16 cellular contexts compared by ENCODE assay signal in genomic region chr3:14477311-14477935, GRCh38.
DNase-seq lines count a peak whose midpoint lies in the region; ATAC-seq, FAIRE-seq and TF ChIP-seq lines count a peak whose summit lies in the region.
"Had no signal": no experiment of that assay in that cellular context is flagged by ENCODE, and none has a peak within 500 bp of the region (broad histone marks: within the 10 kb centered on the region; RNA-seq: fewer than 3 reads in every experiment).

No MANE protein-coding gene starts in this region.

- no peak overlapping the region for H2BK120ac ChIP-seq in mesenchymal stem cell (ENCODE audit: low read depth, low read length)

- H3K23ac ChIP-seq in mesenchymal stem cell (ENCODE audit: low read length in 2 of 2) = no peak overlapping the region

- no peaks in the 10 kb centered on the region; a peak in 1 of 5 replicates for H3K27me3 ChIP-seq in K562 (ENCODE audit: control insufficient read depth in 2 of 2, insufficient read depth in 2 of 2, low read length in 2 of 2)
- H3K27me3 ChIP-seq in mesenchymal stem cell (ENCODE audit: control insufficient read depth in 1 of 2, insufficient read depth in 1 of 2, low read length in 2 of 2) = no peaks in the 10 kb centered on the region
- H3K27me3 ChIP-seq in aorta (ENCODE audit: control insufficient read depth in 1 of 2, insufficient read depth in 2 of 2, low read length in 1 of 2) = no peaks in the 10 kb centered on the region

- H3K4me3 ChIP-seq in K562 (no peak overlapping the region), mesenchymal stem cell (ENCODE audit: insufficient read depth in 1 of 2, low read depth in 1 of 2, low read length in 2 of 2) (no peak overlapping the region), aorta (ENCODE audit: low read length in 2 of 2) (no peak overlapping the region)
- H3K4me3 ChIP-seq: BLaER1 treated with 17β-estradiol and CSF1 and Interleukin-3, amounts not matched to agents 10 nM and 100 nM; GM23338 had no signal

- TF ChIP-seq EP300 in K562 (IDR thresholded peaks at IDR 0.05; ENCODE audit: low read length) = no peak

- 76% methylated on average over 9 of the region's 11 CpGs for WGBS in K562 (ENCODE audit: insufficient coverage, low coverage, missing lambda C conversion rate)
- 95% methylated on average over 10 of the region's 11 CpGs for WGBS in mesenchymal stem cell
- 93% methylated on average over 11 of the region's 11 CpGs for WGBS in aorta, 2 donors

- H3K79me1 ChIP-seq in mesenchymal stem cell (replicated peaks; ENCODE audit: low read length, poor library complexity, severe bottlenecking) = peaks cover 32% of the 10 kb centered on the region

- CTCF ChIA-PET in K562 (lab: Yijun Ruan, JAX; ENCODE audit: low intra/inter-chr PET ratio) = no interaction called here

- TF ChIP-seq CTCF in K562 (IDR thresholded peaks at IDR 0.05 in 2 of 3, conservative IDR thresholded peaks at IDR 0.05 in 1 of 3; ENCODE audit: insufficient read depth in 2 of 3, low read depth in 1 of 3, low read length in 3 of 3) = no peak

- no peak for TF ChIP-seq RAD21 in K562 (CRISPR knock-in tag; conservative IDR thresholded peaks at IDR 0.05 in 1 of 2, IDR thresholded peaks at IDR 0.05 in 1 of 2)

- H3K14ac ChIP-seq in mesenchymal stem cell (ENCODE audit: low read length in 2 of 2) = no peak overlapping the region

- no peaks in the 10 kb centered on the region for H3K9me1 ChIP-seq in K562 (ENCODE audit: control insufficient read depth, insufficient read depth, low read length)

- H2BK12ac ChIP-seq in mesenchymal stem cell (ENCODE audit: low read length in 2 of 2) = no peak overlapping the region

- H3K4me1 ChIP-seq in K562 (replicated peaks in 1 of 2; ENCODE audit: control insufficient read depth in 2 of 2, insufficient read depth in 2 of 2, low read length in 2 of 2) = peaks cover 0 to 8% of the 10 kb centered on the region in 2 experiments; a peak in 2 of 5 replicates
- H3K4me1 ChIP-seq in mesenchymal stem cell (ENCODE audit: control insufficient read depth, insufficient read depth, low read depth, low read length) = peaks cover 38% of the 10 kb centered on the region
- no peaks in the 10 kb centered on the region for H3K4me1 ChIP-seq in aorta (ENCODE audit: control insufficient read depth in 1 of 2, insufficient read depth in 2 of 2, low read length in 2 of 2)

- H2BK5ac ChIP-seq in mesenchymal stem cell (ENCODE audit: low read depth, low read length, poor library complexity, severe bottlenecking) = no peak overlapping the region

- 0 out of 2 replicates have a peak, but pooled peaks have one; percentile 28 for TF ChIP-seq POLR2A in K562 (conservative IDR thresholded peaks at IDR 0.05)

- BruUV-seq in K562 (replicated peaks; lab: Mats Ljungman, UMichigan) = no TSS peak

- no peaks in the 10 kb centered on the region for H3K79me2 ChIP-seq in K562 (ENCODE audit: control insufficient read depth, insufficient read depth, low read length)

- no peak for ATAC-seq in Right ventricle myocardium superior (ENCODE audit: poor library complexity)
- ATAC-seq in K562 = no peak
- no peak for ATAC-seq in aorta (ENCODE audit: low FRiP score)
- ATAC-seq in HG03457 (IDR thresholded peaks at IDR 0.05; ENCODE audit: unreplicated experiment) = no peak
- no peak for ATAC-seq in HG03565 (IDR thresholded peaks at IDR 0.05; ENCODE audit: unreplicated experiment)
- ATAC-seq: GM23338 had no signal

- H4K8ac ChIP-seq in mesenchymal stem cell (ENCODE audit: low read length) = no peak overlapping the region

- H2AFZ ChIP-seq in K562 (ENCODE audit: low read depth, low read length) (no peak overlapping the region), mesenchymal stem cell (ENCODE audit: low read depth, low read length) (no peak overlapping the region)
- H2AFZ ChIP-seq: GM23338 had no signal

- H3K9ac ChIP-seq in K562 (ENCODE audit: insufficient read depth in 1 of 2, low read depth in 2 of 2, low read length in 2 of 2) = no peak overlapping the region
- H3K9ac ChIP-seq in mesenchymal stem cell (ENCODE audit: low read length) = no peak overlapping the region
- H3K9ac ChIP-seq: BLaER1 treated with 17β-estradiol and CSF1 and Interleukin-3, amounts not matched to agents 10 nM and 100 nM had no signal

- H3K36me3 ChIP-seq in K562 (ENCODE audit: control insufficient read depth, insufficient read depth, low read length) (peaks cover 100% of the 10 kb centered on the region), mesenchymal stem cell (ENCODE audit: control insufficient read depth in 1 of 2, insufficient read depth in 2 of 2, low read depth in 1 of 2, low read length in 2 of 2) (peaks cover 82 to 87% of the 10 kb centered on the region in 2 experiments), aorta (ENCODE audit: control insufficient read depth in 1 of 2, insufficient read depth in 2 of 2, low read length in 1 of 2) (no peaks in the 10 kb centered on the region)

- DNase-seq in Right ventricle myocardium superior (peak; percentile 6), cardiac septum (ENCODE audit: low spot score) (no peak), K562 (ENCODE audit: extremely low read depth in 1 of 4, low spot score in 3 of 4) (no peak), mesenchymal stem cell (no peak), aorta (peak; percentile 33 to 70)
- DNase-seq: ACHN; CD4-positive, CD25-positive, alpha-beta regulatory T cell; DMS53; GF-D8; H7; IMR-90 had no signal

- H3K4ac ChIP-seq in mesenchymal stem cell (ENCODE audit: low read depth in 1 of 2, low read length in 2 of 2) = no peak overlapping the region

- POLR2A ChIA-PET in K562 (lab: Yijun Ruan, JAX) = interaction anchor here (0.6 to 0.9 kb wide), 2 partner anchors 400 to 449 kb away, joined by 3 read pairs; no protein-coding TSS in a partner anchor

- H4K91ac ChIP-seq in mesenchymal stem cell (ENCODE audit: low read length) = no peak overlapping the region

- H2BK15ac ChIP-seq in mesenchymal stem cell (ENCODE audit: low read depth, poor library complexity, severe bottlenecking) = no peak overlapping the region

- no peak overlapping the region for H3K4me2 ChIP-seq in K562 (ENCODE audit: insufficient read depth, low read length)
- H3K4me2 ChIP-seq in mesenchymal stem cell (ENCODE audit: low read length, poor library complexity, severe bottlenecking) = no peak overlapping the region
- H3K4me2 ChIP-seq: BLaER1 treated with 17β-estradiol and CSF1 and Interleukin-3, amounts not matched to agents 10 nM and 100 nM; GM23338 had no signal

- peak overlapping the region; percentile 21 for H2AK5ac ChIP-seq in mesenchymal stem cell (ENCODE audit: low read length, severe bottlenecking)

- H3K9me3 ChIP-seq in K562 (replicated peaks; ENCODE audit: control insufficient read depth, insufficient read depth, low read depth, low read length) (no peaks in the 10 kb centered on the region), mesenchymal stem cell (ENCODE audit: control insufficient read depth, low read length) (no peaks in the 10 kb centered on the region), aorta (ENCODE audit: control insufficient read depth, low read length) (no peaks in the 10 kb centered on the region)
- H3K9me3 ChIP-seq: BLaER1 treated with 17β-estradiol and CSF1 and Interleukin-3, amounts not matched to agents 10 nM and 100 nM had no signal

- H3K27ac ChIP-seq in K562 (ENCODE audit: extremely low read depth, low read depth, low read length) (no peak overlapping the region), mesenchymal stem cell (ENCODE audit: low read length, poor library complexity, severe bottlenecking) (no peak overlapping the region), aorta (ENCODE audit: low read depth in 1 of 2, low read length in 2 of 2) (no peak overlapping the region)
- H3K27ac ChIP-seq: BLaER1 treated with 17β-estradiol and CSF1 and Interleukin-3, amounts not matched to agents 10 nM and 100 nM had no signal

- 0 out of 2 replicates have a peak, but pooled peaks cover 2% of the 10 kb centered on the region for H4K20me1 ChIP-seq in K562 (replicated peaks; ENCODE audit: control insufficient read depth, insufficient read depth, low read length)

- no peak for FAIRE-seq in K562 (lab: Jason Lieb, UNC)
- FAIRE-seq: GM19239 had no signal

- no peak overlapping the region for H3K18ac ChIP-seq in mesenchymal stem cell (ENCODE audit: low read depth in 1 of 2, low read length in 2 of 2)

- intact Hi-C loops in Right ventricle myocardium superior (cut with DNase I) = no loop called here
- intact Hi-C loops in cardiac septum (cut with DNase I) = no loop called here
- intact Hi-C loops in K562 (cut with micrococcal nuclease) = no loop called here
- intact Hi-C loops in aorta (cut with DNase I) = no loop called here

- in situ Hi-C loops in K562 (cut with MboI) = no loop called here

TF ChIP-seq in K562, 482 proteins besides CTCF, POLR2A, EP300 and RAD21:
- TF ChIP-seq BRCA1 (IDR thresholded peaks at IDR 0.05) (no peak), BRCA1 (CRISPR knock-in tag; IDR thresholded peaks at IDR 0.05) (0 out of 2 replicates have a peak, but pooled peaks have one; percentile 44), POLR2AphosphoS2 (IDR thresholded peaks at IDR 0.05; ENCODE audit: low read length) (peak; percentile 72; the same call in 1 of the 2 replicates), ZNF778 (CRISPR knock-in tag; IDR thresholded peaks at IDR 0.05) (no peak), POLR2G (IDR thresholded peaks at IDR 0.05; ENCODE audit: low read depth, low read length) (peak; percentile 43), SUPT5H (IDR thresholded peaks at IDR 0.05) (peak; percentile 29; the same call in 1 of the 2 replicates)

Comparison
In these comparisons a context has a peak if more than half of its experiments do, and no peak if none do; other contexts are left out.
1. DNase-seq: peak in Right ventricle myocardium superior (single experiment) and aorta (2 of 2); none in cardiac septum (single experiment), K562 (0 of 4) and mesenchymal stem cell (single experiment).